In the genomic region with DNA sequence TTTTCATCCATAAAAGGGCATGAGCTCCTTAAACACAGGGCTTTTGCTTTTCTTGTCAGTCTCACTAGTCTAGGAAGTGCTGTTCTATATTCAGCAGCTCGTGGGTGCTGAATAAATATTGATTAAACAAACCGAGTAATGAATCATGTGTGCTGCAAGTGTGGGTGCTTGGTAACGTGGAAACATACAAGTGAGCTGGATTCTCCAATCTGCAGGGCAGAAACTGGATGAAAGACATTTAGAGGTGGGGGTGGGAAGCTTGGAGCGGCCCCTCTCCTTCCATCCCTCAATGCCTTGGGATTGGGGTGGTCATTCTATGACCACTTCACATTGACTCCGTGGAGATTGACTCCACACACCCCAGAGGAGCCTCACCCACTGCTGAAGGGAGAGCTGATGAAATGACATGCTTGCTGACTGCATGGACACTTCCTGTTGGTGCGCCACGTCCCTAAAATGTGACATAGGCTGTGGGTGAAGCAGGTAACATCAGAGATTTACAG, we compare ENCODE assay signal across 9 cellular contexts.
DNase-seq lines count a peak whose midpoint lies in the region; ATAC-seq lines count a peak whose summit lies in the region.
"Had no signal": no experiment of that assay in that cellular context is flagged by ENCODE, and none has a peak within 500 bp of the region (broad histone marks: within the 10 kb centered on the region; RNA-seq: fewer than 3 reads in every experiment).

No MANE protein-coding gene starts in this region.

- peak overlapping the region; percentile 79 to 82 for H3K27ac ChIP-seq in esophagus (ENCODE audit: low read depth in 2 of 2, low read length in 1 of 2)

- no peak overlapping the region for H3K4me3 ChIP-seq in esophagus (ENCODE audit: low read depth in 1 of 2, low read length in 2 of 2)
- H3K4me3 ChIP-seq: adrenal gland had no signal

- peaks cover 0 to 4% of the 10 kb centered on the region in 2 donors for H3K36me3 ChIP-seq in esophagus (ENCODE audit: control insufficient read depth in 2 of 2, insufficient read depth in 2 of 2, low read length in 1 of 2)
- H3K36me3 ChIP-seq: adrenal gland had no signal

- H3K27me3 ChIP-seq in esophagus (ENCODE audit: control insufficient read depth in 1 of 2, insufficient read depth in 2 of 2, low read length in 2 of 2): no peaks in the 10 kb centered on the region
- H3K27me3 ChIP-seq: adrenal gland had no signal

- H3K4me1 ChIP-seq in esophagus (ENCODE audit: control insufficient read depth in 2 of 2, insufficient read depth in 2 of 2, low read length in 1 of 2): no peaks in the 10 kb centered on the region

- 26 to 39% methylated on average over 7 of the region's 7 CpGs for WGBS in esophagus, 2 donors

- DNase-seq in HT1080 (ENCODE audit: low read depth) (peak; percentile 27), NCI-H510A (lab: John Stamatoyannopoulos, UW) (no peak), cortex of kidney (lab: John Stamatoyannopoulos, UW) (no peak)
- peak; percentile 41 to 50 for DNase-seq in activated CD4-positive, alpha-beta T cell treated with anti-CD3 and anti-CD28 coated beads, Interleukin-2, amount 50 U/mL, for 4 hours
- peak; percentile 29 to 42 for DNase-seq in stimulated activated CD8-positive, alpha-beta memory T cell treated with anti-CD3 and anti-CD28 coated beads, Interleukin-15, amount 100 ng/mL, for 4 hours (ENCODE audit: low read depth in 2 of 2)

- H3K9me3 ChIP-seq in esophagus (ENCODE audit: control insufficient read depth in 2 of 2, insufficient read depth in 1 of 2, low read depth in 1 of 2, low read length in 1 of 2): no peaks in the 10 kb centered on the region
- H3K9me3 ChIP-seq: adrenal gland had no signal

- ATAC-seq in GM21515 (IDR thresholded peaks at IDR 0.05; ENCODE audit: unreplicated experiment): no peak
- ATAC-seq in HG03175 (IDR thresholded peaks at IDR 0.05; ENCODE audit: unreplicated experiment): no peak

Comparison
In these comparisons a context has a peak if more than half of its experiments do, and no peak if none do; other contexts are left out.
1. DNase-seq: peak in HT1080 (single experiment), activated CD4-positive, alpha-beta T cell treated with anti-CD3 and anti-CD28 coated beads, Interleukin-2, amount 50 U/mL, for 4 hours (2 of 2) and stimulated activated CD8-positive, alpha-beta memory T cell treated with anti-CD3 and anti-CD28 coated beads, Interleukin-15, amount 100 ng/mL, for 4 hours (2 of 2); none in NCI-H510A (single experiment) and cortex of kidney (single experiment).